1 cellular context compared by ENCODE assay signal in the genomic region with DNA sequence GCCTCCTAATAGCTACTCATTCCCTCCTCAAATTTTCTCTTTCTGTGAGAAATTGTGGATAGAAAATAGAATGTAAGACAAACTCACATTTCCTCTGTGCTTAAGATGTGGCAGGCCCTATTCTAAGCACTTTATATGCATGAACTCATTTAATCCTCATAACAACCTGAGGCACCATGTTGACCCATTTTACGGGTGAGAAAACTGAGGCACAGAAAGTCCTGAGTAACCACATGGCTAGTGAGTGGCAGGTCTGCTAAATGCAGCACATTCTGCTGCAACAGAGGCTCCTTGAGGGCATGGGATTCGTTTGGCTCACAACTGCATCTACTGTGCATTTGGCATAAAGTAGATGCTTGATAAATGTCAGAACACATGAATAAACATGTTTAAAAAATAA.
TF ChIP-seq lines count a peak whose summit lies in the region.

No MANE protein-coding gene starts in this region.

TF ChIP-seq in GM23338, 12 proteins besides CTCF, POLR2A, EP300 and RAD21 (continued from another document):
- TF ChIP-seq, protein P1, sequence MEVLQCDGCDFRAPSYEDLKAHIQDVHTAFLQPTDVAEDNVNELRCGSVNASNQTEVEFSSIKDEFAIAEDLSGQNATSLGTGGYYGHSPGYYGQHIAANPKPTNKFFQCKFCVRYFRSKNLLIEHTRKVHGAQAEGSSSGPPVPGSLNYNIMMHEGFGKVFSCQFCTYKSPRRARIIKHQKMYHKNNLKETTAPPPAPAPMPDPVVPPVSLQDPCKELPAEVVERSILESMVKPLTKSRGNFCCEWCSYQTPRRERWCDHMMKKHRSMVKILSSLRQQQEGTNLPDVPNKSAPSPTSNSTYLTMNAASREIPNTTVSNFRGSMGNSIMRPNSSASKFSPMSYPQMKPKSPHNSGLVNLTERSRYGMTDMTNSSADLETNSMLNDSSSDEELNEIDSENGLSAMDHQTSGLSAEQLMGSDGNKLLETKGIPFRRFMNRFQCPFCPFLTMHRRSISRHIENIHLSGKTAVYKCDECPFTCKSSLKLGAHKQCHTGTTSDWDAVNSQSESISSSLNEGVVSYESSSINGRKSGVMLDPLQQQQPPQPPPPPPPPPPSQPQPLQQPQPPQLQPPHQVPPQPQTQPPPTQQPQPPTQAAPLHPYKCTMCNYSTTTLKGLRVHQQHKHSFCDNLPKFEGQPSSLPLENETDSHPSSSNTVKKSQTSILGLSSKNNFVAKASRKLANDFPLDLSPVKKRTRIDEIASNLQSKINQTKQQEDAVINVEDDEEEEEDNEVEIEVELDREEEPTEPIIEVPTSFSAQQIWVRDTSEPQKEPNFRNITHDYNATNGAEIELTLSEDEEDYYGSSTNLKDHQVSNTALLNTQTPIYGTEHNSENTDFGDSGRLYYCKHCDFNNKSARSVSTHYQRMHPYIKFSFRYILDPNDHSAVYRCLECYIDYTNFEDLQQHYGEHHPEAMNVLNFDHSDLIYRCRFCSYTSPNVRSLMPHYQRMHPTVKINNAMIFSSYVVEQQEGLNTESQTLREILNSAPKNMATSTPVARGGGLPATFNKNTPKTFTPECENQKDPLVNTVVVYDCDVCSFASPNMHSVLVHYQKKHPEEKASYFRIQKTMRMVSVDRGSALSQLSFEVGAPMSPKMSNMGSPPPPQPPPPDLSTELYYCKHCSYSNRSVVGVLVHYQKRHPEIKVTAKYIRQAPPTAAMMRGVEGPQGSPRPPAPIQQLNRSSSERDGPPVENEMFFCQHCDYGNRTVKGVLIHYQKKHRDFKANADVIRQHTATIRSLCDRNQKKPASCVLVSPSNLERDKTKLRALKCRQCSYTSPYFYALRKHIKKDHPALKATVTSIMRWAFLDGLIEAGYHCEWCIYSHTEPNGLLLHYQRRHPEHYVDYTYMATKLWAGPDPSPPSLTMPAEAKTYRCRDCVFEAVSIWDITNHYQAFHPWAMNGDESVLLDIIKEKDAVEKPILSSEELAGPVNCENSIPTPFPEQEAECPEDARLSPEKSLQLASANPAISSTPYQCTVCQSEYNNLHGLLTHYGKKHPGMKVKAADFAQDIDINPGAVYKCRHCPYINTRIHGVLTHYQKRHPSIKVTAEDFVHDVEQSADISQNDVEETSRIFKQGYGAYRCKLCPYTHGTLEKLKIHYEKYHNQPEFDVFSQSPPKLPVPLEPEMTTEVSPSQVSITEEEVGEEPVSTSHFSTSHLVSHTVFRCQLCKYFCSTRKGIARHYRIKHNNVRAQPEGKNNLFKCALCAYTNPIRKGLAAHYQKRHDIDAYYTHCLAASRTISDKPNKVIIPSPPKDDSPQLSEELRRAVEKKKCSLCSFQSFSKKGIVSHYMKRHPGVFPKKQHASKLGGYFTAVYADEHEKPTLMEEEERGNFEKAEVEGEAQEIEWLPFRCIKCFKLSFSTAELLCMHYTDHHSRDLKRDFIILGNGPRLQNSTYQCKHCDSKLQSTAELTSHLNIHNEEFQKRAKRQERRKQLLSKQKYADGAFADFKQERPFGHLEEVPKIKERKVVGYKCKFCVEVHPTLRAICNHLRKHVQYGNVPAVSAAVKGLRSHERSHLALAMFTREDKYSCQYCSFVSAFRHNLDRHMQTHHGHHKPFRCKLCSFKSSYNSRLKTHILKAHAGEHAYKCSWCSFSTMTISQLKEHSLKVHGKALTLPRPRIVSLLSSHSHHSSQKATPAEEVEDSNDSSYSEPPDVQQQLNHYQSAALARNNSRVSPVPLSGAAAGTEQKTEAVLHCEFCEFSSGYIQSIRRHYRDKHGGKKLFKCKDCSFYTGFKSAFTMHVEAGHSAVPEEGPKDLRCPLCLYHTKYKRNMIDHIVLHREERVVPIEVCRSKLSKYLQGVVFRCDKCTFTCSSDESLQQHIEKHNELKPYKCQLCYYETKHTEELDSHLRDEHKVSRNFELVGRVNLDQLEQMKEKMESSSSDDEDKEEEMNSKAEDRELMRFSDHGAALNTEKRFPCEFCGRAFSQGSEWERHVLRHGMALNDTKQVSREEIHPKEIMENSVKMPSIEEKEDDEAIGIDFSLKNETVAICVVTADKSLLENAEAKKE (CRISPR knock-in tag; IDR thresholded peaks at IDR 0.05), result no peak
- TF ChIP-seq, protein P2, sequence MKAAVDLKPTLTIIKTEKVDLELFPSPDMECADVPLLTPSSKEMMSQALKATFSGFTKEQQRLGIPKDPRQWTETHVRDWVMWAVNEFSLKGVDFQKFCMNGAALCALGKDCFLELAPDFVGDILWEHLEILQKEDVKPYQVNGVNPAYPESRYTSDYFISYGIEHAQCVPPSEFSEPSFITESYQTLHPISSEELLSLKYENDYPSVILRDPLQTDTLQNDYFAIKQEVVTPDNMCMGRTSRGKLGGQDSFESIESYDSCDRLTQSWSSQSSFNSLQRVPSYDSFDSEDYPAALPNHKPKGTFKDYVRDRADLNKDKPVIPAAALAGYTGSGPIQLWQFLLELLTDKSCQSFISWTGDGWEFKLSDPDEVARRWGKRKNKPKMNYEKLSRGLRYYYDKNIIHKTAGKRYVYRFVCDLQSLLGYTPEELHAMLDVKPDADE (IDR thresholded peaks at IDR 0.05), result no peak
- TF ChIP-seq EZH2phosphoT487 (IDR thresholded peaks at IDR 0.05; ENCODE audit: unreplicated experiment) (no peak), JUNB (IDR thresholded peaks at IDR 0.05; ENCODE audit: unreplicated experiment) (no peak), CREB1 (CRISPR knock-in tag; IDR thresholded peaks at IDR 0.05; ENCODE audit: low read depth) (no peak), STAT1 (IDR thresholded peaks at IDR 0.05; ENCODE audit: unreplicated experiment) (no peak), NANOG (IDR thresholded peaks at IDR 0.05; ENCODE audit: borderline replicate concordance) (no peak), EZH2 (IDR thresholded peaks at IDR 0.05; ENCODE audit: low read depth, unreplicated experiment) (no peak), ZNF114 (CRISPR knock-in tag; IDR thresholded peaks at IDR 0.05) (no peak)
TF ChIP-seq in GM23338: peak in this region for 0.
